ENCODE assay signal across 8 cellular contexts in the genomic region with DNA sequence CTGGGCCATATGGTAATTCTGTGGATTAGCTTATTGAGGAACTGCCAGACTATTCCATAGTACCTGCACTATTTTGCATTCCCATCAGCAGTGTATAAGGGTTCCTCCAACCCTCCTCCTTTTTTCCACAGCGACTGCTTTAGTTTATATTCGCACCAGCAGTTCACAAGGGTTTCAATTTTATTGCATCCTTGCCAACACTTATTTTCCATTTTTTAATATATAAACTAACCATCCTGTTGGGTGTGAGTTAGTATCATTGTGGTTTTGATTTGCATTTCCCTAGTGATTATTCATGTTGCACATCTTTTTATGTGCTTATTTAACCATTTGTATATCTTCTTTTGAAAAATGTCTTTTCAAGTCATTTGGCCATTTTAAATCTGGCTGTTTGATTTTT.
"Had no signal": no experiment of that assay in that cellular context is flagged by ENCODE, and none has a peak within 500 bp of the region (broad histone marks: within the 10 kb centered on the region; RNA-seq: fewer than 3 reads in every experiment).

No MANE protein-coding gene starts in this region.

- H3K36me3 ChIP-seq: HAP-1 had no signal

- H3K4me3 ChIP-seq: GM23248, HAP-1 had no signal

- H3K27me3 Mint-ChIP-seq: IgD-negative memory B cell had no signal

- FAIRE-seq: HepG2 had no signal

- H3K9ac ChIP-seq: GM23248 had no signal

- H3K9me3 Mint-ChIP-seq: HFFc6 had no signal

- H3K27ac ChIP-seq: GM23248 had no signal

- H2AFZ ChIP-seq: GM23248 had no signal

- H3K4me1 ChIP-seq: HAP-1 had no signal

- DNase-seq: GM23248, GOT3, H7, HFFc6 had no signal

- H3K9me3 ChIP-seq: HAP-1 had no signal

- H3K27ac Mint-ChIP-seq: HFFc6, IgD-negative memory B cell had no signal

- H3K4me3 Mint-ChIP-seq: HFFc6, IgD-negative memory B cell had no signal

- ATAC-seq: HCT116, HepG2 had no signal
